ENCODE assay signal across 8 cellular contexts in the genomic region with DNA sequence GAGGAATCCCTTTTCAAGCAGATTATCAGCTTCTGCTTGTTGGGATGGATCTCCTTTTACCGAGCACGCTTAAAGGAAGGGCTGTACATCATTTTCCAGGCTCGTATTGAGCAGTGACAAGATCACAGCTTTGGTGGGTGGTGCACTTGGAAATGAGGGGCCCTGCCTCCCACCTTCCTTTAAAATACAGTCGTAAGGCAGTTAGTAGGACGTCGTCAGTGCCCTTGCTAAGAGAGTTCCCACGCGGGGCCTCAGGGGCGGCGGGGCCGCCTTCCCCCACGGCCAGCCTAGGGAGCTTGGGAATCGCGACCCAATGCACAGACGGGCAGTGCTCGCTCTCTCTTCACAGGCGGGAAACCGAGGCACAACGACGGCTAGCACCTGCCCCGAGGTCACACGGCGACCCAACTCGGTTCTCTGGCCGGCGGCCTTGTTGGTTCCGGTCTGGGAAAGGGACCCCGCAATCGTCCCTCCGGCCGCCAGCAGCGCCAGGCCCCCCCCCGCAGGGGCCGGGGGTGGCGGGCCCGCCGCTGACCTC. TPM values are rescaled to one million over a fixed set of nuclear protein-coding genes. Genes with fewer than 3 reads are reported as not detected.
DNase-seq lines count a peak whose midpoint lies in the region; ATAC-seq and TF ChIP-seq lines count a peak whose summit lies in the region.

No MANE protein-coding gene starts in this region.

- H3K4me1 ChIP-seq in CD4-positive, CD25-positive, alpha-beta regulatory T cell (ENCODE audit: control insufficient read depth, insufficient read depth, low read length, poor library complexity, severe bottlenecking): peaks cover 29% of the 10 kb centered on the region
- H3K4me1 ChIP-seq in duodenal mucosa (ENCODE audit: control insufficient read depth in 1 of 2, insufficient read depth in 2 of 2, low read length in 2 of 2) (peaks cover 31 to 33% of the 10 kb centered on the region in 2 donors), neutrophil (ENCODE audit: control insufficient read depth in 1 of 2, insufficient read depth in 1 of 2, low read depth in 1 of 2, low read length in 1 of 2) (peaks cover 13 to 20% of the 10 kb centered on the region in 2 experiments), mucosa of descending colon (ENCODE audit: low read depth) (peaks cover 29% of the 10 kb centered on the region)

- H3K9me3 Mint-ChIP-seq in CD4-positive, CD25-positive, alpha-beta regulatory T cell: no peaks in the 10 kb centered on the region

- peak overlapping the region; percentile 87 to 93 (median 88) for H3K4me3 Mint-ChIP-seq in CD4-positive, CD25-positive, alpha-beta regulatory T cell

- H3K36me3 Mint-ChIP-seq in CD4-positive, CD25-positive, alpha-beta regulatory T cell: no peaks in the 10 kb centered on the region

- no peaks in the 10 kb centered on the region for H3K9me3 ChIP-seq in CD4-positive, CD25-positive, alpha-beta regulatory T cell (ENCODE audit: control insufficient read depth in 2 of 2, low read length in 2 of 2)
- no peaks in the 10 kb centered on the region for H3K9me3 ChIP-seq in MG63
- H3K9me3 ChIP-seq in duodenal mucosa (ENCODE audit: control insufficient read depth in 1 of 2, low read length in 2 of 2): no peaks in the 10 kb centered on the region
- no peaks in the 10 kb centered on the region for H3K9me3 ChIP-seq in neutrophil
- H3K9me3 ChIP-seq in mucosa of descending colon: no peaks in the 10 kb centered on the region

- no peaks in the 10 kb centered on the region for H3K27me3 ChIP-seq in CD4-positive, CD25-positive, alpha-beta regulatory T cell (ENCODE audit: control insufficient read depth, insufficient read depth, low read length)
- H3K27me3 ChIP-seq in MG63: no peaks in the 10 kb centered on the region
- H3K27me3 ChIP-seq in duodenal mucosa (ENCODE audit: control insufficient read depth in 1 of 2, insufficient read depth in 2 of 2, low read length in 2 of 2): no peaks in the 10 kb centered on the region
- peaks cover 62% of the 10 kb centered on the region for H3K27me3 ChIP-seq in neutrophil

- TF ChIP-seq CTCF in neutrophil (IDR thresholded peaks at IDR 0.05) (no peak), mucosa of descending colon (IDR thresholded peaks at IDR 0.05) (no peak)

- peak overlapping the region; percentile 50 for H3K4me3 ChIP-seq in CD4-positive, CD25-positive, alpha-beta regulatory T cell (ENCODE audit: low read depth, low read length)
- peak overlapping the region; percentile 55 for H3K4me3 ChIP-seq in MG63
- peak overlapping the region; percentile 73 to 75 for H3K4me3 ChIP-seq in duodenal mucosa (ENCODE audit: low read depth in 1 of 2, low read length in 2 of 2)
- peak overlapping the region; percentile 67 to 78 for H3K4me3 ChIP-seq in neutrophil (ENCODE audit: low read depth in 1 of 2, low read length in 1 of 2)
- no peak overlapping the region for H3K4me3 ChIP-seq in mucosa of descending colon

- peaks cover 4 to 38% (median 23%) of the 10 kb centered on the region in 4 donors for H3K4me1 Mint-ChIP-seq in CD4-positive, CD25-positive, alpha-beta regulatory T cell

- no peak for ATAC-seq in CD4-positive, CD25-positive, alpha-beta regulatory T cell (ENCODE audit: low read depth in 2 of 2)
- no peak for ATAC-seq in mucosa of descending colon

- no peaks in the 10 kb centered on the region for H3K36me3 ChIP-seq in CD4-positive, CD25-positive, alpha-beta regulatory T cell (ENCODE audit: control insufficient read depth, insufficient read depth, low read length)
- H3K36me3 ChIP-seq in MG63: no peaks in the 10 kb centered on the region
- no peaks in the 10 kb centered on the region for H3K36me3 ChIP-seq in duodenal mucosa (ENCODE audit: control insufficient read depth in 1 of 2, insufficient read depth in 2 of 2, low read length in 2 of 2)
- no peaks in the 10 kb centered on the region for H3K36me3 ChIP-seq in neutrophil
- no peaks in the 10 kb centered on the region for H3K36me3 ChIP-seq in mucosa of descending colon (ENCODE audit: low read depth)

- H3K27ac ChIP-seq in CD4-positive, CD25-positive, alpha-beta regulatory T cell (ENCODE audit: insufficient read depth, low read length, poor library complexity, severe bottlenecking): peak overlapping the region; percentile 80
- H3K27ac ChIP-seq in duodenal mucosa (ENCODE audit: low read depth, low read length) (no peak overlapping the region), neutrophil (no peak overlapping the region)

- DNase-seq in CD4-positive, CD25-positive, alpha-beta regulatory T cell: peak in 1 of 3 donors; percentile 35
- DNase-seq in MG63 (no peak), HCEC 1CT (no peak), OCI-M1 (lab: John Stamatoyannopoulos, UW) (no peak), mucosa of descending colon (no peak)
- DNase-seq in activated CD4-positive, alpha-beta T cell treated with anti-CD3 and anti-CD28 coated beads for 4 hours: no peak

- H3K9ac ChIP-seq in duodenal mucosa (ENCODE audit: low read depth in 1 of 2, low read length in 2 of 2): peak overlapping the region; percentile 30 to 47

- intact Hi-C loops in mucosa of descending colon (cut with DNase I, micrococcal nuclease): loop anchor here (5.0 to 10.0 kb wide), 2 partner anchors 54 to 56 kb away; a partner anchor contains a TSS

- peak overlapping the region; percentile 73 to 84 (median 80) for H3K27ac Mint-ChIP-seq in CD4-positive, CD25-positive, alpha-beta regulatory T cell

- peaks cover 5% of the 10 kb centered on the region for H3K27me3 Mint-ChIP-seq in CD4-positive, CD25-positive, alpha-beta regulatory T cell

RNA-seq across cellular contexts. Expression of a gene that starts 58.6 kb away (rescaled TPM):
- total RNA-seq in CD4-positive, CD25-positive, alpha-beta regulatory T cell: 408 TPM
- polyA plus RNA-seq in CD4-positive, CD25-positive, alpha-beta regulatory T cell: 1,000 to 10,000 TPM in 2 of 4 donors, 100 to 1,000 TPM in 2; 858 to 1,137 (median 1,025) TPM
- total RNA-seq in MG63 (2014; rRNA removed; shearing (Covaris generic); ENCODE audit: low replicate concordance): 121 and 188 TPM in 2 replicates
- 100 to 1,000 TPM; 466 to 839 (median 627) TPM for total RNA-seq in mucosa of descending colon
